In genomic region chr2:113124181-113124961, GRCh38 we compare ENCODE assay signal across 8 cellular contexts. TPM values are rescaled to one million over a fixed set of nuclear protein-coding genes. Genes with fewer than 3 reads are reported as not detected.
DNase-seq lines count a peak whose midpoint lies in the region; ATAC-seq and TF ChIP-seq lines count a peak whose summit lies in the region.

No MANE protein-coding gene starts in this region.

- intact Hi-C loops in natural killer cell (cut with micrococcal nuclease): no loop called here
- intact Hi-C loops in posterior vena cava (cut with DNase I): no loop called here

- H3K4me1 Mint-ChIP-seq in activated naive CD8-positive, alpha-beta T cell treated with anti-CD3 and anti-CD28 coated beads, Interleukin-2, amount 10 ng/mL, durations not matched to agents 7 days and 5 days: peaks cover 19% of the 10 kb centered on the region
- peaks cover 22 to 24% of the 10 kb centered on the region in 2 donors for H3K4me1 Mint-ChIP-seq in natural killer cell

- POLR2A ChIA-PET in activated naive CD8-positive, alpha-beta T cell treated with anti-CD3 and anti-CD28 coated beads, Interleukin-2, amount 10 ng/mL, durations not matched to agents 7 days and 5 days (lab: Charles Lee): interaction anchor here (1.4 kb wide), 1 partner anchor 80 kb away, joined by 3 read pairs; no protein-coding TSS in a partner anchor

- peak overlapping the region; percentile 53 for H3K4me3 Mint-ChIP-seq in activated naive CD8-positive, alpha-beta T cell treated with anti-CD3 and anti-CD28 coated beads, Interleukin-2, amount 10 ng/mL, durations not matched to agents 7 days and 5 days
- H3K4me3 Mint-ChIP-seq in natural killer cell: no peak overlapping the region

- H3K36me3 Mint-ChIP-seq in activated naive CD8-positive, alpha-beta T cell treated with anti-CD3 and anti-CD28 coated beads, Interleukin-2, amount 10 ng/mL, durations not matched to agents 7 days and 5 days: no peaks in the 10 kb centered on the region
- no peaks in the 10 kb centered on the region for H3K36me3 Mint-ChIP-seq in natural killer cell

- no peak overlapping the region for H3K27ac Mint-ChIP-seq in activated naive CD8-positive, alpha-beta T cell treated with anti-CD3 and anti-CD28 coated beads, Interleukin-2, amount 10 ng/mL, durations not matched to agents 7 days and 5 days
- H3K27ac Mint-ChIP-seq in natural killer cell: peak overlapping the region in 1 of 2 donors; percentile 33

- peaks cover 24% of the 10 kb centered on the region for H3K27me3 Mint-ChIP-seq in activated naive CD8-positive, alpha-beta T cell treated with anti-CD3 and anti-CD28 coated beads, Interleukin-2, amount 10 ng/mL, durations not matched to agents 7 days and 5 days
- H3K27me3 Mint-ChIP-seq in natural killer cell (ENCODE audit: low read depth in 2 of 2): peaks cover 9 to 24% of the 10 kb centered on the region in 2 donors

- no peak for TF ChIP-seq CTCF in natural killer cell (IDR thresholded peaks at IDR 0.05)

- no peaks in the 10 kb centered on the region for H3K9me3 Mint-ChIP-seq in activated naive CD8-positive, alpha-beta T cell treated with anti-CD3 and anti-CD28 coated beads, Interleukin-2, amount 10 ng/mL, durations not matched to agents 7 days and 5 days
- H3K9me3 Mint-ChIP-seq in natural killer cell: no peaks in the 10 kb centered on the region

- ATAC-seq in GM19043 (IDR thresholded peaks at IDR 0.05; ENCODE audit: low read depth, unreplicated experiment) (peak; percentile 49), HG03196 (IDR thresholded peaks at IDR 0.05; ENCODE audit: unreplicated experiment) (peak; percentile 51), natural killer cell (peak; percentile 22 to 41 (median 33)), GM18520 (IDR thresholded peaks at IDR 0.05; ENCODE audit: unreplicated experiment) (no peak)
- ATAC-seq in activated naive CD8-positive, alpha-beta T cell treated with anti-CD3 and anti-CD28 coated beads, Interleukin-2, amount 10 ng/mL, durations not matched to agents 7 days and 5 days (ENCODE audit: low read depth): peak; percentile 55

- DNase-seq in activated naive CD8-positive, alpha-beta T cell treated with anti-CD3 and anti-CD28 coated beads, Interleukin-2, amount 10 ng/mL, durations not matched to agents 7 days and 5 days: no peak
- no peak for DNase-seq in natural killer cell
- DNase-seq in DMS 273 (lab: John Stamatoyannopoulos, UW; ENCODE audit: unreplicated experiment): no peak
- no peak for DNase-seq in posterior vena cava (ENCODE audit: low spot score)
- no peak for DNase-seq in activated naive CD4-positive, alpha-beta T cell (lab: John Stamatoyannopoulos, UW)

RNA-seq across cellular contexts. Expression of gene IL1RN, which starts 3.0 kb away (rescaled TPM):
- 1 to 10 TPM; 2.1 to 4.0 TPM for total RNA-seq in activated naive CD8-positive, alpha-beta T cell treated with anti-CD3 and anti-CD28 coated beads, Interleukin-2, amount 10 ng/mL, durations not matched to agents 7 days and 5 days
- 10 to 100 TPM in 1 of 3 donors, under 1 TPM in 2; 0.52 to 36.6 (median 0.91) TPM for total RNA-seq in natural killer cell
- total RNA-seq in posterior vena cava: 1 to 10 TPM; 1.7 to 3.0 TPM

RNA-seq across cellular contexts. Expression of gene PSD4, which starts 49.4 kb away (rescaled TPM):
- 100 to 1,000 TPM; 361 to 385 TPM for total RNA-seq in activated naive CD8-positive, alpha-beta T cell treated with anti-CD3 and anti-CD28 coated beads, Interleukin-2, amount 10 ng/mL, durations not matched to agents 7 days and 5 days
- 100 to 1,000 TPM; 280 to 347 (median 340) TPM for total RNA-seq in natural killer cell
- 10 to 100 TPM in 1 of 2 donors, 1 to 10 TPM in 1; 5.8 to 10.5 TPM for total RNA-seq in posterior vena cava

RNA-seq across cellular contexts. Expression of gene IL1F10, which starts 56.6 kb away (rescaled TPM):
- not detected for total RNA-seq in activated naive CD8-positive, alpha-beta T cell treated with anti-CD3 and anti-CD28 coated beads, Interleukin-2, amount 10 ng/mL, durations not matched to agents 7 days and 5 days
- total RNA-seq in natural killer cell: not detected
- not detected for total RNA-seq in posterior vena cava

Comparison
In these comparisons a context has a peak if more than half of its experiments do, and no peak if none do; other contexts are left out.
1. RNA of gene PSD4, which starts 49.4 kb away (total RNA-seq): 361 to 385 TPM in activated naive CD8-positive, alpha-beta T cell treated with anti-CD3 and anti-CD28 coated beads, Interleukin-2, amount 10 ng/mL, durations not matched to agents 7 days and 5 days and 280 to 347 TPM in natural killer cell; 5.8 to 10.5 TPM in posterior vena cava; every median in the first group is over 10 times any median in the second.